Comparison of ENCODE assay signal across 8 cellular contexts in the genomic region with DNA sequence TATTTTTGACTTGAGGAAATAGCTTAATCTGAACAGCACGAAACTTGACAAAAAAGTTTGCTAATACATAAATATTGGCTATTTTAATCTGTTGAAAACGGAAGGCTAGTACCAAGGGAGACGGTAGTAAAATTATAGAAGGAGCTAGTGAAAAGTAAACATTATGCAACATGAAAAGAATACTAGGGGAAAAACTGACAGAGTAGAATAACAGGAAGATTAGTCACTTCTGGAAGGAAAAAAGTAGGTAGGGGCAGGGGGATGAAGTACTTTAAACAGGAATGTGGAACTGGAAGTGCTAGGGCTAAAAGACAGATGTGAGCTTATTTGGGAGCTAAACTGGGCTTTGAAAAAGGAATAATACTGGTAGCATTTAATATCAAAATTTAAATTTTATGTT.
A peak's percentile ranks its signal among the peaks of the same experiment; 100 is the strongest.
DNase-seq lines count a peak whose midpoint lies in the region; ATAC-seq and TF ChIP-seq lines count a peak whose summit lies in the region.

No MANE protein-coding gene starts in this region.

- H3K27me3 Mint-ChIP-seq in dendritic cell treated with granulocyte-macrophage colony-stimulating factor and Interleukin-4, amounts not matched to agents 40 ng/mL and 50 ng/mL, for 4 days, result no peaks in the 10 kb centered on the region

- H3K36me3 ChIP-seq in BLaER1 treated with 17β-estradiol and CSF1 and Interleukin-3, amounts not matched to agents 10 nM and 100 nM, result peaks cover 0 to 53% (median 23%) of the 10 kb centered on the region in 11 experiments; a peak in 16 of 22 replicates

- peaks cover 0 to 15% (median 8%) of the 10 kb centered on the region in 11 experiments; a peak in 14 of 22 replicates for H3K9me3 ChIP-seq in BLaER1 treated with 17β-estradiol and CSF1 and Interleukin-3, amounts not matched to agents 10 nM and 100 nM (replicated peaks in 1 of 11)

- DNase-seq in NB4 (ENCODE audit: low read depth) (peak; percentile 41), myocyte (ENCODE audit: low read depth) (peak; percentile 52), NCI-H82 treated with DMSO at 0.1 percent for 48 hours (lab: John Stamatoyannopoulos, UW; ENCODE audit: unreplicated experiment) (no peak), hypothalamus (lab: John Stamatoyannopoulos, UW) (no peak)

- ATAC-seq in GM21526 (IDR thresholded peaks at IDR 0.05; ENCODE audit: low FRiP score, unreplicated experiment), result no peak
- no peak for ATAC-seq in GM18511 (IDR thresholded peaks at IDR 0.05; ENCODE audit: unreplicated experiment)

- H3K9me3 Mint-ChIP-seq in dendritic cell treated with granulocyte-macrophage colony-stimulating factor and Interleukin-4, amounts not matched to agents 40 ng/mL and 50 ng/mL, for 4 days, result no peaks in the 10 kb centered on the region

- no peak overlapping the region for H3K4me3 ChIP-seq in BLaER1 treated with 17β-estradiol and CSF1 and Interleukin-3, amounts not matched to agents 10 nM and 100 nM
- H3K4me3 ChIP-seq in NB4 (ENCODE audit: low read depth, low read length), result no peak overlapping the region

- H3K27ac ChIP-seq in BLaER1 treated with 17β-estradiol and CSF1 and Interleukin-3, amounts not matched to agents 10 nM and 100 nM, result peak overlapping the region in 4 of 11 experiments; percentile 11 to 47 (median 24); a peak in 4 of 22 replicates

- H3K27me3 ChIP-seq in BLaER1 treated with 17β-estradiol and CSF1 and Interleukin-3, amounts not matched to agents 10 nM and 100 nM, result no peaks in the 10 kb centered on the region

- H3K27ac Mint-ChIP-seq in dendritic cell treated with granulocyte-macrophage colony-stimulating factor and Interleukin-4, amounts not matched to agents 40 ng/mL and 50 ng/mL, for 4 days, result peak overlapping the region; percentile 61

- H3K4me2 ChIP-seq in BLaER1 treated with 17β-estradiol and CSF1 and Interleukin-3, amounts not matched to agents 10 nM and 100 nM, result peak overlapping the region in 8 of 11 experiments; percentile 23 to 72 (median 56); a peak in 14 of 22 replicates

- peaks cover 8 to 71% (median 37%) of the 10 kb centered on the region in 10 experiments for H3K4me1 ChIP-seq in BLaER1 treated with 17β-estradiol and CSF1 and Interleukin-3, amounts not matched to agents 10 nM and 100 nM

- intact Hi-C loops in dendritic cell treated with granulocyte-macrophage colony-stimulating factor and Interleukin-4, amounts not matched to agents 40 ng/mL and 50 ng/mL, for 4 days (cut with micrococcal nuclease), result no loop called here

- TF ChIP-seq CTCF in NB4 (IDR thresholded peaks at IDR 0.05; ENCODE audit: low read depth, low read length), result no peak

- peaks cover 50% of the 10 kb centered on the region for H3K36me3 Mint-ChIP-seq in dendritic cell treated with granulocyte-macrophage colony-stimulating factor and Interleukin-4, amounts not matched to agents 40 ng/mL and 50 ng/mL, for 4 days (ENCODE audit: low read depth)

- peak overlapping the region; percentile 20 for H3K4me3 Mint-ChIP-seq in dendritic cell treated with granulocyte-macrophage colony-stimulating factor and Interleukin-4, amounts not matched to agents 40 ng/mL and 50 ng/mL, for 4 days

- no peak for TF ChIP-seq POLR2A in NB4 (IDR thresholded peaks at IDR 0.05; ENCODE audit: extremely low read depth, insufficient read length)

- H3K9ac ChIP-seq in BLaER1 treated with 17β-estradiol and CSF1 and Interleukin-3, amounts not matched to agents 10 nM and 100 nM, result no peak overlapping the region

- peaks cover 0 to 37% (median 11%) of the 10 kb centered on the region in 11 experiments; a peak in 12 of 22 replicates for H4K20me1 ChIP-seq in BLaER1 treated with 17β-estradiol and CSF1 and Interleukin-3, amounts not matched to agents 10 nM and 100 nM

- H3K4me1 Mint-ChIP-seq in dendritic cell treated with granulocyte-macrophage colony-stimulating factor and Interleukin-4, amounts not matched to agents 40 ng/mL and 50 ng/mL, for 4 days (ENCODE audit: low read depth), result peaks cover 46% of the 10 kb centered on the region

Comparison
In these comparisons a context has a peak if more than half of its experiments do, and no peak if none do; other contexts are left out.
1. DNase-seq: peak in NB4 (single experiment) and myocyte (single experiment); none in NCI-H82 treated with DMSO at 0.1 percent for 48 hours (single experiment) and hypothalamus (0 of 51).